In genomic region chr17:27433521-27433920, GRCh38 we compare ENCODE assay signal across 33 cellular contexts.
"Had no signal": no experiment of that assay in that cellular context is flagged by ENCODE, and none has a peak within 500 bp of the region (broad histone marks: within the 10 kb centered on the region; RNA-seq: fewer than 3 reads in every experiment).

No MANE protein-coding gene starts in this region.

- H3K36me3 Mint-ChIP-seq: activated naive CD8-positive, alpha-beta T cell; T-cell had no signal

- H3K27ac ChIP-seq: brain microvascular endothelial cell, esophagus muscularis mucosa, gastroesophageal sphincter, WERI-Rb-1 had no signal

- H3K4me1 ChIP-seq: esophagus muscularis mucosa, gastroesophageal sphincter had no signal

- H3K27me3 ChIP-seq: brain microvascular endothelial cell, esophagus muscularis mucosa, gastroesophageal sphincter had no signal

- H3K27me3 Mint-ChIP-seq: activated B cell treated with CpG ODN at 0.5 μM for 24 hours; activated CD8-positive, alpha-beta T cell treated with anti-CD3 and anti-CD28 coated beads for 36 hours; activated naive CD8-positive, alpha-beta T cell; effector memory CD8-positive, alpha-beta T cell; T-cell had no signal

- H3K9me3 Mint-ChIP-seq: activated T-helper 1 cell treated with anti-CD3 and anti-CD28 coated beads, Interleukin-12 subunit alpha, Interleukin-12 subunit beta, Interleukin-2, Interleukin-4 antibody, amounts not matched to agents 30 ng/mL and 10 ng/mL and 1 ng/mL, durations not matched to agents 14 hours and 24 hours and 36 hours; activated T-helper 2 cell treated with anti-CD3 and anti-CD28 coated beads, Interferon-gamma antibody, Interleukin-2, Interleukin-4, amounts not matched to agents 10 μg/mL and 5 μg/mL and 100 μg/mL, durations not matched to agents 14 hours and 24 hours and 36 hours; effector memory CD8-positive, alpha-beta T cell; T-cell; T-helper 2 cell treated with Interferon-gamma antibody and Interleukin-4, amounts not matched to agents 5 μg/mL and 100 μg/mL, for 36 hours had no signal

- ATAC-seq: activated CD4-positive, CD25-positive, alpha-beta regulatory T cell treated with anti-CD3 and anti-CD28 coated beads, Interleukin-2, amount 50 U/mL, for 24 hours; activated CD8-positive, alpha-beta T cell treated with anti-CD3 and anti-CD28 coated beads for 36 hours; effector memory CD8-positive, alpha-beta T cell; gastroesophageal sphincter; T-helper 17 cell had no signal

- H3K4me3 ChIP-seq: esophagus muscularis mucosa, gastroesophageal sphincter had no signal

- H3K4me1 Mint-ChIP-seq: activated B cell treated with CpG ODN at 0.5 μM for 24 hours, T-cell, T-helper 17 cell had no signal

- DNase-seq: activated B cell treated with CpG ODN at 0.5 μM for 24 hours; activated CD4-positive, alpha-beta T cell treated with anti-CD3 and anti-CD28 coated beads for 48 hours; activated CD4-positive, alpha-beta T cell treated with anti-CD3 and anti-CD28 coated beads, Interleukin-2, amount 50 U/mL, for 1 hour; activated CD4-positive, alpha-beta T cell treated with anti-CD3 and anti-CD28 coated beads, Interleukin-2, amount 50 U/mL, for 48 hours; activated CD8-positive, alpha-beta memory T cell treated with anti-CD3 and anti-CD28 coated beads for 24 hours; activated CD8-positive, alpha-beta T cell treated with anti-CD3 and anti-CD28 coated beads for 36 hours; activated gamma-delta T cell treated with Interleukin-2 at 50 U/mL for 16 hours; activated naive CD4-positive, alpha-beta T cell treated with anti-CD3 and anti-CD28 coated beads, Interleukin-2, amount 50 U/mL, for 16 hours; activated naive CD4-positive, alpha-beta T cell treated with Interleukin-2 at 50 U/mL for 16 hours; activated T-cell treated with anti-CD3 and anti-CD28 coated beads, Interleukin-2, amount 50 U/mL, for 1 hour; activated T-cell treated with anti-CD3 and anti-CD28 coated beads, Interleukin-2, amount 50 U/mL, for 48 hours; amniotic stem cell; anterior cingulate cortex; brain microvascular endothelial cell; caudate nucleus; cortex of kidney; dermis blood vessel endothelial cell; effector CD4-positive, alpha-beta T cell; effector memory CD8-positive, alpha-beta T cell; erythroblast; foreskin melanocyte; SW 1271; T-cell; T-helper 17 cell; T1000; WERI-Rb-1 had no signal

- H3K27ac Mint-ChIP-seq: activated B cell treated with CpG ODN at 0.5 μM for 24 hours; activated CD8-positive, alpha-beta T cell treated with anti-CD3 and anti-CD28 coated beads for 36 hours; activated naive CD8-positive, alpha-beta T cell; activated T-helper 1 cell treated with anti-CD3 and anti-CD28 coated beads, Interleukin-12 subunit alpha, Interleukin-12 subunit beta, Interleukin-2, Interleukin-4 antibody, amounts not matched to agents 30 ng/mL and 10 ng/mL and 1 ng/mL, durations not matched to agents 14 hours and 24 hours and 36 hours; activated T-helper 2 cell treated with anti-CD3 and anti-CD28 coated beads, Interferon-gamma antibody, Interleukin-2, Interleukin-4, amounts not matched to agents 10 μg/mL and 5 μg/mL and 100 μg/mL, durations not matched to agents 14 hours and 24 hours and 36 hours; effector memory CD8-positive, alpha-beta T cell; T-cell; T-helper 17 cell; T-helper 2 cell treated with Interferon-gamma antibody and Interleukin-4, amounts not matched to agents 5 μg/mL and 100 μg/mL, for 36 hours had no signal

- H3K4me3 Mint-ChIP-seq: activated B cell treated with CpG ODN at 0.5 μM for 24 hours; activated CD8-positive, alpha-beta T cell treated with anti-CD3 and anti-CD28 coated beads for 36 hours; activated naive CD8-positive, alpha-beta T cell; activated T-helper 1 cell treated with anti-CD3 and anti-CD28 coated beads, Interleukin-12 subunit alpha, Interleukin-12 subunit beta, Interleukin-2, Interleukin-4 antibody, amounts not matched to agents 30 ng/mL and 10 ng/mL and 1 ng/mL, durations not matched to agents 14 hours and 24 hours and 36 hours; effector memory CD8-positive, alpha-beta T cell; T-cell; T-helper 17 cell; T-helper 2 cell treated with Interferon-gamma antibody and Interleukin-4, amounts not matched to agents 5 μg/mL and 100 μg/mL, for 36 hours had no signal

- H3K9me3 ChIP-seq: esophagus muscularis mucosa had no signal

- H3K36me3 ChIP-seq: brain microvascular endothelial cell, esophagus muscularis mucosa, gastroesophageal sphincter, WERI-Rb-1 had no signal
